In the genomic region with DNA sequence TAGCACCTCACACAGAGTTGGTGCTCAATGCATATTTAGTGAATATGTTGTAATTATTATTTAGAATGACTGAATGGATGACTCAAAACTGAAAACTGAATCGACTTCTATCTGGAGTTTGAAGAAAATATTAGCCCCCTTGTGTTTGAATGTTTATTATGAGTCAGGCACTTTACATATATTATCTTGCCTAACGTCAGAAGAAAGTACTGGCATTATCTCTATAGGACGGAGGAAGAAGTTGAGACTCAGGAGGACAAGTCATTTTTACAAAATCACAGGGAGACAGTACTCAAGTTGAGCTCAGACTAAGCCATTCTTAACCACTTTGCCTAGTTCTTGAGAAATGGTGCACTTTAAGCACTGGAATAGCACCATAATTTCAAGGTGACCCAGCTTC, we compare ENCODE assay signal across 21 cellular contexts.
DNase-seq lines count a peak whose midpoint lies in the region; ATAC-seq and TF ChIP-seq lines count a peak whose summit lies in the region.
"Had no signal": no experiment of that assay in that cellular context is flagged by ENCODE, and none has a peak within 500 bp of the region (broad histone marks: within the 10 kb centered on the region; RNA-seq: fewer than 3 reads in every experiment).

No MANE protein-coding gene starts in this region.

- no peaks in the 10 kb centered on the region for H4K20me1 ChIP-seq in neural cell (ENCODE audit: insufficient read depth)
- no peaks in the 10 kb centered on the region for H4K20me1 ChIP-seq in PC-3 (ENCODE audit: low read length)
- H4K20me1 ChIP-seq: BLaER1 treated with 17β-estradiol and CSF1 and Interleukin-3, amounts not matched to agents 10 nM and 100 nM had no signal

- H3K4me1 ChIP-seq in psoas muscle (no peaks in the 10 kb centered on the region), PC-3 (ENCODE audit: insufficient read depth, low read length) (no peaks in the 10 kb centered on the region)
- H3K4me1 ChIP-seq: A549, BE2C had no signal

- CTCF ChIA-PET in PC-3 (lab: Charles Lee) = no interaction called here

- H3K4me3 ChIP-seq in neural cell (ENCODE audit: low read length) (peak overlapping the region; percentile 38), psoas muscle (no peak overlapping the region), PC-3 (ENCODE audit: low read length) (no peak overlapping the region)
- H3K4me3 ChIP-seq: A549; BLaER1 treated with 17β-estradiol and CSF1 and Interleukin-3, amounts not matched to agents 10 nM and 100 nM; GM23248 had no signal

- H3F3A ChIP-seq in neural cell (ENCODE audit: insufficient read depth, low read length, poor library complexity, severe bottlenecking) (no peaks in the 10 kb centered on the region), PC-3 (ENCODE audit: low read length, unreplicated experiment) (no peaks in the 10 kb centered on the region)

- H3K9me3 ChIP-seq in neural cell (ENCODE audit: low read length) = no peaks in the 10 kb centered on the region
- H3K9me3 ChIP-seq in psoas muscle = no peaks in the 10 kb centered on the region
- H3K9me3 ChIP-seq in PC-3 (ENCODE audit: low read length) = no peaks in the 10 kb centered on the region
- H3K9me3 ChIP-seq: A549; BE2C; BLaER1 treated with 17β-estradiol and CSF1 and Interleukin-3, amounts not matched to agents 10 nM and 100 nM had no signal

- H3K4me2 ChIP-seq in neural cell (ENCODE audit: low read length) (no peak overlapping the region), PC-3 (ENCODE audit: low read length) (no peak overlapping the region)
- H3K4me2 ChIP-seq: A549; BLaER1 treated with 17β-estradiol and CSF1 and Interleukin-3, amounts not matched to agents 10 nM and 100 nM had no signal

- H3K9me2 ChIP-seq in neural cell (ENCODE audit: insufficient read depth, low read length) (no peaks in the 10 kb centered on the region), PC-3 (replicated peaks; ENCODE audit: low read length) (no peaks in the 10 kb centered on the region)

- intact Hi-C loops in psoas muscle (cut with DNase I) (no loop called here), PC-3 (cut with micrococcal nuclease) (no loop called here)

- peak; percentile 20 for DNase-seq in HCEC 1CT
- peak; percentile 2 for DNase-seq in amniotic epithelial cell (ENCODE audit: low read depth)
- DNase-seq in psoas muscle = no peak
- DNase-seq in PC-3 = no peak
- DNase-seq: 8988T; ACHN; AML-193; BE2C; CD4-positive, alpha-beta T cell; CD8-positive, alpha-beta memory T cell; DMS 273 treated with DMSO at 0.1 percent for 48 hours; DMS79; EL; GF-D8; GM23248; H7 had no signal

- H3K79me2 ChIP-seq in neural cell (replicated peaks; ENCODE audit: insufficient read depth, low read length) (no peaks in the 10 kb centered on the region), PC-3 (ENCODE audit: low read length) (no peaks in the 10 kb centered on the region)

- no TSS peak for BruUV-seq in PC-3 (replicated peaks; lab: Mats Ljungman, UMichigan)

- TF ChIP-seq EP300 in neural cell (conservative IDR thresholded peaks at IDR 0.05; ENCODE audit: poor library complexity, severe bottlenecking) = no peak

- H2AFZ ChIP-seq in neural cell (ENCODE audit: low read depth, low read length) (no peak overlapping the region), PC-3 (ENCODE audit: low read length) (no peak overlapping the region)
- H2AFZ ChIP-seq: GM23248 had no signal

- POLR2A ChIA-PET in PC-3 (lab: Charles Lee; ENCODE audit: unreplicated experiment) = no interaction called here

- H3K36me3 ChIP-seq in neural cell (ENCODE audit: insufficient read depth, low read length) (no peaks in the 10 kb centered on the region), psoas muscle (ENCODE audit: insufficient read depth in 1 of 2, low read depth in 1 of 2) (no peaks in the 10 kb centered on the region), PC-3 (ENCODE audit: low read depth, low read length) (no peaks in the 10 kb centered on the region)
- H3K36me3 ChIP-seq: BE2C; BLaER1 treated with 17β-estradiol and CSF1 and Interleukin-3, amounts not matched to agents 10 nM and 100 nM had no signal

- TF ChIP-seq RAD21 in neural cell (conservative IDR thresholded peaks at IDR 0.05) = no peak

- no peak for ATAC-seq in HG03342 (IDR thresholded peaks at IDR 0.05; ENCODE audit: unreplicated experiment)
- ATAC-seq in psoas muscle = no peak
- ATAC-seq in PC-3 = no peak
- ATAC-seq: A549, HCT116 had no signal

- WGBS in psoas muscle, 3 donors = 76 to 86% (median 80%) methylated on average over 3 of the region's 3 CpGs

- H3K27ac ChIP-seq in neural cell (ENCODE audit: low read length) = peak overlapping the region; percentile 22
- H3K27ac ChIP-seq in psoas muscle = no peak overlapping the region
- no peak overlapping the region for H3K27ac ChIP-seq in PC-3 (ENCODE audit: low read length)
- H3K27ac ChIP-seq: A549; BLaER1 treated with 17β-estradiol and CSF1 and Interleukin-3, amounts not matched to agents 10 nM and 100 nM; GM23248 had no signal

- TF ChIP-seq CTCF in neural cell (IDR thresholded peaks at IDR 0.05; ENCODE audit: poor library complexity, severe bottlenecking) (no peak), psoas muscle (IDR thresholded peaks at IDR 0.05) (no peak), PC-3 (conservative IDR thresholded peaks at IDR 0.05; ENCODE audit: low read depth, low read length) (no peak)

- H3K27me3 ChIP-seq in neural cell (ENCODE audit: insufficient read depth, low read depth, low read length) = no peaks in the 10 kb centered on the region
- no peaks in the 10 kb centered on the region for H3K27me3 ChIP-seq in psoas muscle (ENCODE audit: insufficient read depth in 3 of 3, low read length in 2 of 3)
- H3K27me3 ChIP-seq in PC-3 (ENCODE audit: low read length) = no peaks in the 10 kb centered on the region
- H3K27me3 ChIP-seq: BE2C; BLaER1 treated with 17β-estradiol and CSF1 and Interleukin-3, amounts not matched to agents 10 nM and 100 nM had no signal

- H3K9ac ChIP-seq in neural cell (ENCODE audit: low read length) = no peak overlapping the region
- H3K9ac ChIP-seq in PC-3 (ENCODE audit: low read length) = no peak overlapping the region
- H3K9ac ChIP-seq: BLaER1 treated with 17β-estradiol and CSF1 and Interleukin-3, amounts not matched to agents 10 nM and 100 nM; GM23248 had no signal

TF ChIP-seq in neural cell, 6 proteins besides CTCF, POLR2A, EP300 and RAD21:
- TF ChIP-seq, protein P1, sequence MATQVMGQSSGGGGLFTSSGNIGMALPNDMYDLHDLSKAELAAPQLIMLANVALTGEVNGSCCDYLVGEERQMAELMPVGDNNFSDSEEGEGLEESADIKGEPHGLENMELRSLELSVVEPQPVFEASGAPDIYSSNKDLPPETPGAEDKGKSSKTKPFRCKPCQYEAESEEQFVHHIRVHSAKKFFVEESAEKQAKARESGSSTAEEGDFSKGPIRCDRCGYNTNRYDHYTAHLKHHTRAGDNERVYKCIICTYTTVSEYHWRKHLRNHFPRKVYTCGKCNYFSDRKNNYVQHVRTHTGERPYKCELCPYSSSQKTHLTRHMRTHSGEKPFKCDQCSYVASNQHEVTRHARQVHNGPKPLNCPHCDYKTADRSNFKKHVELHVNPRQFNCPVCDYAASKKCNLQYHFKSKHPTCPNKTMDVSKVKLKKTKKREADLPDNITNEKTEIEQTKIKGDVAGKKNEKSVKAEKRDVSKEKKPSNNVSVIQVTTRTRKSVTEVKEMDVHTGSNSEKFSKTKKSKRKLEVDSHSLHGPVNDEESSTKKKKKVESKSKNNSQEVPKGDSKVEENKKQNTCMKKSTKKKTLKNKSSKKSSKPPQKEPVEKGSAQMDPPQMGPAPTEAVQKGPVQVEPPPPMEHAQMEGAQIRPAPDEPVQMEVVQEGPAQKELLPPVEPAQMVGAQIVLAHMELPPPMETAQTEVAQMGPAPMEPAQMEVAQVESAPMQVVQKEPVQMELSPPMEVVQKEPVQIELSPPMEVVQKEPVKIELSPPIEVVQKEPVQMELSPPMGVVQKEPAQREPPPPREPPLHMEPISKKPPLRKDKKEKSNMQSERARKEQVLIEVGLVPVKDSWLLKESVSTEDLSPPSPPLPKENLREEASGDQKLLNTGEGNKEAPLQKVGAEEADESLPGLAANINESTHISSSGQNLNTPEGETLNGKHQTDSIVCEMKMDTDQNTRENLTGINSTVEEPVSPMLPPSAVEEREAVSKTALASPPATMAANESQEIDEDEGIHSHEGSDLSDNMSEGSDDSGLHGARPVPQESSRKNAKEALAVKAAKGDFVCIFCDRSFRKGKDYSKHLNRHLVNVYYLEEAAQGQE (IDR thresholded peaks at IDR 0.05; ENCODE audit: borderline replicate concordance) = no peak
- no peak for TF ChIP-seq POLR2AphosphoS5 (IDR thresholded peaks at IDR 0.05)
- no peak for TF ChIP-seq TAF1 (IDR thresholded peaks at IDR 0.05; ENCODE audit: low read depth)
- TF ChIP-seq SMC3 (conservative IDR thresholded peaks at IDR 0.05; ENCODE audit: poor library complexity) = no peak
- TF ChIP-seq EZH2 (IDR thresholded peaks at IDR 0.05; ENCODE audit: borderline replicate concordance, insufficient read depth, low read length, poor library complexity, severe bottlenecking) = no peak
- no peak for TF ChIP-seq MXI1 (conservative IDR thresholded peaks at IDR 0.05; ENCODE audit: poor library complexity, severe bottlenecking)
TF ChIP-seq in neural cell: peak in this region for 0.

Comparison
In these comparisons a context has a peak if more than half of its experiments do, and no peak if none do; other contexts are left out.
1. DNase-seq: peak in HCEC 1CT (single experiment) and amniotic epithelial cell (single experiment); none in psoas muscle (0 of 2) and PC-3 (single experiment).